ENCODE assay signal across 25 cellular contexts in the genomic region with DNA sequence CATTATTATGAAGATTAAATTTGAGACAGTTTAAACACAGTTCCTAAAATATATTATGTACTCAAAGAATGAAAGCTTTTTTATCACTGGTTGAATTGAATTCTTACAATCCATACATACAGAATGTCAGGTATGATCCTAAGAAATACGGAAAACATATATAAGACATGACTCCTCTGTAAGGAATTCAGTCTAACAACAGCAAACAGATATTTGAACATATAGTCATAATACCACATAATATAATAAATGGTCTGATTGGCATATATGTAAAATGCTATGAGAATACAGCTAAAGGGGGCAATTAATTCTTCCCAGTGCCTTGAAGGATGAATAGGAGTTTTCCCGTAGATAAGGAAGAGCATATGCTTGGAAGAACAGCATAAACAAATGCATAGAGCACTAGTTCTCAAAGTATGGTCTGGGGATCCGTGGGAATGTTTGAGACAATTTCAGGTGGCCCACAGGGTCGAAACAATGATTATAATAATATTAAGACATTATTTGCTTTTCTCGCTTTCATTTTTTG. TPM values are rescaled to one million over a fixed set of nuclear protein-coding genes. Genes with fewer than 3 reads are reported as not detected.
DNase-seq lines count a peak whose midpoint lies in the region; ATAC-seq, FAIRE-seq and TF ChIP-seq lines count a peak whose summit lies in the region.
"Had no signal": no experiment of that assay in that cellular context is flagged by ENCODE, and none has a peak within 500 bp of the region (broad histone marks: within the 10 kb centered on the region; RNA-seq: fewer than 3 reads in every experiment).

No MANE protein-coding gene starts in this region.

- peak; percentile 76 for DNase-seq in ELR (ENCODE audit: low read depth)
- DNase-seq in PC-3 = peak; percentile 92
- DNase-seq in epithelial cell of esophagus (ENCODE audit: low read depth) = peak; percentile 50
- no peak for DNase-seq in NCI-H510A treated with DMSO at 0.1 percent for 48 hours (lab: John Stamatoyannopoulos, UW)
- no peak for DNase-seq in stimulated activated naive CD8-positive, alpha-beta T cell treated with anti-CD3 and anti-CD28 coated beads, Interleukin-15, amount 100 ng/mL, for 72 hours
- DNase-seq: ACHN; BE2C; C1 segment of cervical spinal cord; CD4-positive, CD25-positive, alpha-beta regulatory T cell; CD8-positive, alpha-beta memory T cell; COR-L47; DMS 273 treated with DMSO at 0.1 percent for 48 hours; DMS53; DND-41; GDM1; HCEC 1CT; KBM-7 had no signal

- 0 out of 2 replicates have a peak, but pooled peaks cover 3% of the 10 kb centered on the region for H3K9me2 ChIP-seq in PC-3 (replicated peaks; ENCODE audit: low read length)

- POLR2A ChIA-PET in PC-3 (lab: Charles Lee; ENCODE audit: unreplicated experiment) = interaction anchor here (0.6 kb wide), 3 partner anchors 152 to 428 kb away, joined by 3 to 7 read pairs (median 7); no protein-coding TSS in a partner anchor

- H3K27ac Mint-ChIP-seq in stimulated activated naive CD8-positive, alpha-beta T cell treated with anti-CD3 and anti-CD28 coated beads, Interleukin-15, amount 100 ng/mL, for 72 hours = no peak overlapping the region
- H3K27ac Mint-ChIP-seq: CD4-positive, CD25-positive, alpha-beta regulatory T cell; CD8-positive, alpha-beta memory T cell; GM23338; IgD-negative memory B cell had no signal

- no peak for TF ChIP-seq CTCF in PC-3 (conservative IDR thresholded peaks at IDR 0.05; ENCODE audit: low read depth, low read length)
- no peak for TF ChIP-seq CTCF in epithelial cell of esophagus (IDR thresholded peaks at IDR 0.05; ENCODE audit: insufficient read depth, low read depth, low read length, missing control alignments)

- no TSS peak for BruUV-seq in PC-3 (replicated peaks; lab: Mats Ljungman, UMichigan)

- FAIRE-seq in A204.1 (lab: Jason Lieb, UNC) = peak; percentile 62
- FAIRE-seq: GM12892, GM18507, HepG2 had no signal

- intact Hi-C loops in PC-3 (cut with micrococcal nuclease) = no loop called here

- H3K9me3 ChIP-seq in PC-3 (ENCODE audit: low read length) = no peaks in the 10 kb centered on the region
- H3K9me3 ChIP-seq: BE2C had no signal

- H3K27ac ChIP-seq in PC-3 (ENCODE audit: low read length) = 0 out of 2 replicates have a peak overlapping the region, but pooled peaks have one; percentile 0

- H3F3A ChIP-seq in PC-3 (ENCODE audit: low read length, unreplicated experiment) = peaks cover 5% of the 10 kb centered on the region

- no peaks in the 10 kb centered on the region for H3K27me3 ChIP-seq in PC-3 (ENCODE audit: low read length)
- H3K27me3 ChIP-seq: BE2C had no signal

- peak overlapping the region; percentile 54 for H3K4me2 ChIP-seq in PC-3 (ENCODE audit: low read length)
- H3K4me2 ChIP-seq: GM23338 had no signal

- CTCF ChIA-PET in PC-3 (lab: Charles Lee) = no interaction called here

- no peaks in the 10 kb centered on the region for H3K9me3 Mint-ChIP-seq in stimulated activated naive CD8-positive, alpha-beta T cell treated with anti-CD3 and anti-CD28 coated beads, Interleukin-15, amount 100 ng/mL, for 72 hours
- H3K9me3 Mint-ChIP-seq: CD8-positive, alpha-beta memory T cell; GM23338; IgD-negative memory B cell had no signal

- H3K4me3 ChIP-seq in PC-3 (ENCODE audit: low read length) = peak overlapping the region; percentile 4; the same call in 1 of the 2 replicates
- H3K4me3 ChIP-seq in epithelial cell of esophagus (ENCODE audit: low read length) = no peak overlapping the region
- H3K4me3 ChIP-seq: GM23338 had no signal

- H2AFZ ChIP-seq in PC-3 (ENCODE audit: low read length) = no peak overlapping the region
- H2AFZ ChIP-seq: GM23338 had no signal

- peaks cover 17% of the 10 kb centered on the region for H3K4me1 ChIP-seq in PC-3 (ENCODE audit: insufficient read depth, low read length)
- H3K4me1 ChIP-seq: BE2C had no signal

- no peaks in the 10 kb centered on the region for H3K27me3 Mint-ChIP-seq in stimulated activated naive CD8-positive, alpha-beta T cell treated with anti-CD3 and anti-CD28 coated beads, Interleukin-15, amount 100 ng/mL, for 72 hours
- H3K27me3 Mint-ChIP-seq: CD4-positive, CD25-positive, alpha-beta regulatory T cell; IgD-negative memory B cell had no signal

- no peaks in the 10 kb centered on the region for H3K36me3 ChIP-seq in PC-3 (ENCODE audit: low read depth, low read length)
- H3K36me3 ChIP-seq: BE2C had no signal

- ATAC-seq in PC-3 (peak; percentile 92), GM18511 (IDR thresholded peaks at IDR 0.05; ENCODE audit: unreplicated experiment) (no peak), HG02642 (IDR thresholded peaks at IDR 0.05; ENCODE audit: poor library complexity, unreplicated experiment) (no peak)
- no peak for ATAC-seq in stimulated activated naive CD8-positive, alpha-beta T cell treated with anti-CD3 and anti-CD28 coated beads, Interleukin-15, amount 100 ng/mL, for 72 hours
- ATAC-seq: GM23338, HepG2 had no signal

- H3K4me1 Mint-ChIP-seq in stimulated activated naive CD8-positive, alpha-beta T cell treated with anti-CD3 and anti-CD28 coated beads, Interleukin-15, amount 100 ng/mL, for 72 hours = peaks cover 18% of the 10 kb centered on the region
- H3K4me1 Mint-ChIP-seq: CD4-positive, CD25-positive, alpha-beta regulatory T cell; CD8-positive, alpha-beta memory T cell; GM23338; IgD-negative memory B cell had no signal

- no peak overlapping the region for H3K4me3 Mint-ChIP-seq in stimulated activated naive CD8-positive, alpha-beta T cell treated with anti-CD3 and anti-CD28 coated beads, Interleukin-15, amount 100 ng/mL, for 72 hours
- H3K4me3 Mint-ChIP-seq: CD4-positive, CD25-positive, alpha-beta regulatory T cell; CD8-positive, alpha-beta memory T cell; GM23338; IgD-negative memory B cell had no signal

- no peak overlapping the region for H3K9ac ChIP-seq in PC-3 (ENCODE audit: low read length)

- no peaks in the 10 kb centered on the region for H4K20me1 ChIP-seq in PC-3 (ENCODE audit: low read length)

- H3K79me2 ChIP-seq in PC-3 (ENCODE audit: low read length) = no peaks in the 10 kb centered on the region

RNA-seq across cellular contexts. Expression of a gene that starts 10.6 kb away (rescaled TPM):
- total RNA-seq in PC-3 (2014; rRNA removed) = 24.5 and 26.4 TPM in 2 replicates

Comparison
In these comparisons a context has a peak if more than half of its experiments do, and no peak if none do; other contexts are left out.
1. DNase-seq: peak in ELR (single experiment), PC-3 (single experiment) and epithelial cell of esophagus (single experiment); none in NCI-H510A treated with DMSO at 0.1 percent for 48 hours (single experiment) and stimulated activated naive CD8-positive, alpha-beta T cell treated with anti-CD3 and anti-CD28 coated beads, Interleukin-15, amount 100 ng/mL, for 72 hours (0 of 2).